1 cellular context compared by ENCODE assay signal in the genomic region with DNA sequence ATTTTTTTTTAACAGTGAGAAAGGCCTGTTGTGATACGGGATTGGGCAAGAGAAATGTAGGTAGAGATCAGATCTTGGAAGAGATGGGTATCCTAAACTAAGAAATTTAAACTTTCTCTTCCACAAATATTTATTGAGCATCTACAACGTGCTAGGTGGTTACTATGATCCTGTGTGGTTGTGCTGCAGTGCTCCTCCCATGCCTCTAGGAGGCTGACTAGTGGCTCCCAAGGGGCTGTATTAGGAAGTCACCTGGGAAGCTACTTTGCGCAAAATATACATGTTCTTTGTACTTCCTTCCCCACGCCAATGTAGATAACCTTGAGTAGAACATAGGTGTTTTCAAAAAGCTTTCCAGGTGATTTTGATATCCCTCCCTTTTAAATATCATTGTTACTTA.
TF ChIP-seq lines count a peak whose summit lies in the region.

No MANE protein-coding gene starts in this region.

TF ChIP-seq in GM23338, 12 proteins besides CTCF, POLR2A, EP300 and RAD21 (continued from another document):
- TF ChIP-seq, protein P1, sequence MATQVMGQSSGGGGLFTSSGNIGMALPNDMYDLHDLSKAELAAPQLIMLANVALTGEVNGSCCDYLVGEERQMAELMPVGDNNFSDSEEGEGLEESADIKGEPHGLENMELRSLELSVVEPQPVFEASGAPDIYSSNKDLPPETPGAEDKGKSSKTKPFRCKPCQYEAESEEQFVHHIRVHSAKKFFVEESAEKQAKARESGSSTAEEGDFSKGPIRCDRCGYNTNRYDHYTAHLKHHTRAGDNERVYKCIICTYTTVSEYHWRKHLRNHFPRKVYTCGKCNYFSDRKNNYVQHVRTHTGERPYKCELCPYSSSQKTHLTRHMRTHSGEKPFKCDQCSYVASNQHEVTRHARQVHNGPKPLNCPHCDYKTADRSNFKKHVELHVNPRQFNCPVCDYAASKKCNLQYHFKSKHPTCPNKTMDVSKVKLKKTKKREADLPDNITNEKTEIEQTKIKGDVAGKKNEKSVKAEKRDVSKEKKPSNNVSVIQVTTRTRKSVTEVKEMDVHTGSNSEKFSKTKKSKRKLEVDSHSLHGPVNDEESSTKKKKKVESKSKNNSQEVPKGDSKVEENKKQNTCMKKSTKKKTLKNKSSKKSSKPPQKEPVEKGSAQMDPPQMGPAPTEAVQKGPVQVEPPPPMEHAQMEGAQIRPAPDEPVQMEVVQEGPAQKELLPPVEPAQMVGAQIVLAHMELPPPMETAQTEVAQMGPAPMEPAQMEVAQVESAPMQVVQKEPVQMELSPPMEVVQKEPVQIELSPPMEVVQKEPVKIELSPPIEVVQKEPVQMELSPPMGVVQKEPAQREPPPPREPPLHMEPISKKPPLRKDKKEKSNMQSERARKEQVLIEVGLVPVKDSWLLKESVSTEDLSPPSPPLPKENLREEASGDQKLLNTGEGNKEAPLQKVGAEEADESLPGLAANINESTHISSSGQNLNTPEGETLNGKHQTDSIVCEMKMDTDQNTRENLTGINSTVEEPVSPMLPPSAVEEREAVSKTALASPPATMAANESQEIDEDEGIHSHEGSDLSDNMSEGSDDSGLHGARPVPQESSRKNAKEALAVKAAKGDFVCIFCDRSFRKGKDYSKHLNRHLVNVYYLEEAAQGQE (IDR thresholded peaks at IDR 0.05; ENCODE audit: unreplicated experiment): no peak
- no peak for TF ChIP-seq NANOG (IDR thresholded peaks at IDR 0.05; ENCODE audit: borderline replicate concordance)
